ENCODE assay signal across 26 cellular contexts in genomic region chr17:18889658-18890057, GRCh38.
"Had no signal": no experiment of that assay in that cellular context is flagged by ENCODE, and none has a peak within 500 bp of the region (broad histone marks: within the 10 kb centered on the region; RNA-seq: fewer than 3 reads in every experiment).

No MANE protein-coding gene starts in this region.

- H3K4me3 ChIP-seq: coronary artery, mucosa of descending colon, tibial artery had no signal

- DNase-seq: activated CD4-positive, alpha-beta T cell treated with anti-CD3 and anti-CD28 coated beads, Interleukin-2, amount 10 ng/mL, durations not matched to agents 7 days and 5 days; activated CD4-positive, CD25-positive, alpha-beta regulatory T cell treated with anti-CD3 and anti-CD28 coated beads, Interleukin-2, amount 50 U/mL, for 72 hours; activated CD8-positive, alpha-beta memory T cell treated with anti-CD3 and anti-CD28 coated beads, Interleukin-2, amount 10 ng/mL, durations not matched to agents 7 days and 5 days; activated CD8-positive, alpha-beta T cell treated with anti-CD3 and anti-CD28 coated beads for 36 hours; activated gamma-delta T cell treated with Interleukin-2 at 50 U/mL for 16 hours; activated T-cell treated with anti-CD3 and anti-CD28 coated beads for 4 hours; aorta; central memory CD4-positive, alpha-beta T cell; endodermal cell; foreskin fibroblast; mucosa of descending colon; occipital lobe; retina; substantia nigra; T-cell; tibial artery had no signal

- H3K9me3 ChIP-seq: mucosa of descending colon had no signal

- H3K4me3 Mint-ChIP-seq: activated CD4-positive, alpha-beta T cell treated with anti-CD3 and anti-CD28 coated beads, Interleukin-2, amount 10 ng/mL, durations not matched to agents 7 days and 5 days; activated CD8-positive, alpha-beta memory T cell treated with anti-CD3 and anti-CD28 coated beads, Interleukin-2, amount 10 ng/mL, durations not matched to agents 7 days and 5 days; activated CD8-positive, alpha-beta T cell treated with anti-CD3 and anti-CD28 coated beads for 36 hours; activated T-helper 1 cell treated with anti-CD3 and anti-CD28 coated beads, Interleukin-12 subunit alpha, Interleukin-12 subunit beta, Interleukin-2, Interleukin-4 antibody, amounts not matched to agents 30 ng/mL and 10 ng/mL and 1 ng/mL, durations not matched to agents 14 hours and 24 hours and 36 hours; endodermal cell; memory B cell; neural crest cell; stimulated activated naive CD8-positive, alpha-beta T cell treated with anti-CD3 and anti-CD28 coated beads, Interleukin-15, Interleukin-2, amounts not matched to agents 100 ng/mL and 50 ng/mL, for 24 hours; T-cell; T-helper 2 cell treated with Interferon-gamma antibody and Interleukin-4, amounts not matched to agents 5 μg/mL and 100 μg/mL, for 36 hours had no signal

- H3K27ac ChIP-seq: coronary artery, epithelial cell of prostate, VCaP had no signal

- H3K27me3 ChIP-seq: tibial artery had no signal

- H3K4me1 Mint-ChIP-seq: activated CD4-positive, alpha-beta T cell treated with anti-CD3 and anti-CD28 coated beads, Interleukin-2, amount 10 ng/mL, durations not matched to agents 7 days and 5 days; activated CD8-positive, alpha-beta memory T cell treated with anti-CD3 and anti-CD28 coated beads, Interleukin-2, amount 10 ng/mL, durations not matched to agents 7 days and 5 days; neural crest cell had no signal

- ATAC-seq: activated CD8-positive, alpha-beta memory T cell treated with anti-CD3 and anti-CD28 coated beads, Interleukin-2, amount 10 ng/mL, durations not matched to agents 7 days and 5 days; activated CD8-positive, alpha-beta T cell treated with anti-CD3 and anti-CD28 coated beads for 36 hours; activated naive CD4-positive, alpha-beta T cell treated with anti-CD3 and anti-CD28 coated beads, Interleukin-2, amount 50 U/mL, for 72 hours; mucosa of descending colon; SK-N-SH treated with all-trans-retinoic acid at 6 μM for 48 hours; T-cell had no signal

- H3K27ac Mint-ChIP-seq: activated CD4-positive, alpha-beta T cell treated with anti-CD3 and anti-CD28 coated beads, Interleukin-2, amount 10 ng/mL, durations not matched to agents 7 days and 5 days; activated CD8-positive, alpha-beta memory T cell treated with anti-CD3 and anti-CD28 coated beads, Interleukin-2, amount 10 ng/mL, durations not matched to agents 7 days and 5 days; activated CD8-positive, alpha-beta T cell treated with anti-CD3 and anti-CD28 coated beads for 36 hours; activated naive CD4-positive, alpha-beta T cell treated with anti-CD3 and anti-CD28 coated beads, Interleukin-2, amount 50 U/mL, for 72 hours; activated T-helper 1 cell treated with anti-CD3 and anti-CD28 coated beads, Interleukin-12 subunit alpha, Interleukin-12 subunit beta, Interleukin-2, Interleukin-4 antibody, amounts not matched to agents 30 ng/mL and 10 ng/mL and 1 ng/mL, durations not matched to agents 14 hours and 24 hours and 36 hours; endodermal cell; memory B cell; stimulated activated naive CD8-positive, alpha-beta T cell treated with anti-CD3 and anti-CD28 coated beads, Interleukin-15, Interleukin-2, amounts not matched to agents 100 ng/mL and 50 ng/mL, for 24 hours; T-cell had no signal

- H3K27me3 Mint-ChIP-seq: activated CD4-positive, alpha-beta T cell treated with anti-CD3 and anti-CD28 coated beads, Interleukin-2, amount 10 ng/mL, durations not matched to agents 7 days and 5 days; activated CD8-positive, alpha-beta memory T cell treated with anti-CD3 and anti-CD28 coated beads, Interleukin-2, amount 10 ng/mL, durations not matched to agents 7 days and 5 days; activated CD8-positive, alpha-beta T cell treated with anti-CD3 and anti-CD28 coated beads for 36 hours; memory B cell; stimulated activated naive CD8-positive, alpha-beta T cell treated with anti-CD3 and anti-CD28 coated beads, Interleukin-15, Interleukin-2, amounts not matched to agents 100 ng/mL and 50 ng/mL, for 24 hours; T-cell had no signal

- H3K9me3 Mint-ChIP-seq: activated CD4-positive, alpha-beta T cell treated with anti-CD3 and anti-CD28 coated beads, Interleukin-2, amount 10 ng/mL, durations not matched to agents 7 days and 5 days; activated CD8-positive, alpha-beta T cell treated with anti-CD3 and anti-CD28 coated beads for 36 hours; activated naive CD4-positive, alpha-beta T cell treated with anti-CD3 and anti-CD28 coated beads, Interleukin-2, amount 50 U/mL, for 72 hours; activated T-helper 1 cell treated with anti-CD3 and anti-CD28 coated beads, Interleukin-12 subunit alpha, Interleukin-12 subunit beta, Interleukin-2, Interleukin-4 antibody, amounts not matched to agents 30 ng/mL and 10 ng/mL and 1 ng/mL, durations not matched to agents 14 hours and 24 hours and 36 hours; stimulated activated naive CD8-positive, alpha-beta T cell treated with anti-CD3 and anti-CD28 coated beads, Interleukin-15, Interleukin-2, amounts not matched to agents 100 ng/mL and 50 ng/mL, for 24 hours; T-cell had no signal
